In genomic region chr9:108783318-108784127, GRCh38 we compare ENCODE assay signal across 17 cellular contexts.
DNase-seq lines count a peak whose midpoint lies in the region; ATAC-seq and TF ChIP-seq lines count a peak whose summit lies in the region.
"Had no signal": no experiment of that assay in that cellular context is flagged by ENCODE, and none has a peak within 500 bp of the region (broad histone marks: within the 10 kb centered on the region; RNA-seq: fewer than 3 reads in every experiment).

No MANE protein-coding gene starts in this region.

- no peaks in the 10 kb centered on the region for H3K79me2 ChIP-seq in hepatocyte

- no peak overlapping the region for H3K4me2 ChIP-seq in hepatocyte

- H3K9me2 ChIP-seq in hepatocyte (replicated peaks; ENCODE audit: insufficient read depth) = no peaks in the 10 kb centered on the region

- H3K4me3 Mint-ChIP-seq in activated naive CD8-positive, alpha-beta T cell treated with anti-CD3 and anti-CD28 coated beads, Interleukin-2, amount 50 U/mL, for 24 hours = no peak overlapping the region
- H3K4me3 Mint-ChIP-seq: natural killer cell treated with Interleukin-12 subunit alpha and Interleukin-12 subunit beta and Interleukin-15 and Interleukin-18, amount 100 ng/mL, for 72 hours; stimulated activated naive CD8-positive, alpha-beta T cell treated with anti-CD3 and anti-CD28 coated beads, Interleukin-15, Interleukin-2, amounts not matched to agents 100 ng/mL and 50 ng/mL, for 24 hours had no signal

- no peak overlapping the region for H3K4me3 ChIP-seq in hepatocyte
- H3K4me3 ChIP-seq in ovary = no peak overlapping the region
- H3K4me3 ChIP-seq: lower lobe of right lung, SJSA1 had no signal

- no peaks in the 10 kb centered on the region for H3K9me3 ChIP-seq in hepatocyte (ENCODE audit: low read depth)
- peaks cover 0 to 2% of the 10 kb centered on the region in 2 donors for H3K9me3 ChIP-seq in ovary
- H3K9me3 ChIP-seq: lower lobe of right lung, SJSA1 had no signal

- TF ChIP-seq EP300 in ovary (IDR thresholded peaks at IDR 0.05) = no peak

- H3K4me1 Mint-ChIP-seq in activated naive CD8-positive, alpha-beta T cell treated with anti-CD3 and anti-CD28 coated beads, Interleukin-2, amount 50 U/mL, for 24 hours = no peaks in the 10 kb centered on the region

- WGBS in hepatocyte (ENCODE audit: low lambda C conversion rate, missing lambda C conversion rate) = 61% methylated on average over 17 of the region's 17 CpGs
- WGBS in ovary, 3 donors = 47 to 55% (median 51%) methylated on average over 17 of the region's 17 CpGs

- DNase-seq in Kasumi-1 (lab: John Stamatoyannopoulos, UW) = peak; percentile 36 to 50
- DNase-seq in hepatocyte (ENCODE audit: low spot score) = no peak
- no peak for DNase-seq in sciatic nerve (ENCODE audit: low spot score)
- DNase-seq in glomerular visceral epithelial cell (ENCODE audit: extremely low spot score) = no peak
- no peak for DNase-seq in ovary
- no peak for DNase-seq in activated naive CD8-positive, alpha-beta T cell treated with anti-CD3 and anti-CD28 coated beads, Interleukin-2, amount 50 U/mL, for 24 hours
- DNase-seq: activated gamma-delta T cell, lower lobe of right lung, NCI-H187, NCI-H510A treated with DMSO at 0.1 percent for 48 hours, OCI-M1, T-helper 9 cell had no signal

- H3K27ac Mint-ChIP-seq in activated naive CD8-positive, alpha-beta T cell treated with anti-CD3 and anti-CD28 coated beads, Interleukin-2, amount 50 U/mL, for 24 hours = no peak overlapping the region
- H3K27ac Mint-ChIP-seq: natural killer cell treated with Interleukin-12 subunit alpha and Interleukin-12 subunit beta and Interleukin-15 and Interleukin-18, amount 100 ng/mL, for 72 hours; stimulated activated naive CD8-positive, alpha-beta T cell treated with anti-CD3 and anti-CD28 coated beads, Interleukin-15, Interleukin-2, amounts not matched to agents 100 ng/mL and 50 ng/mL, for 24 hours had no signal

- H3K27me3 Mint-ChIP-seq in activated naive CD8-positive, alpha-beta T cell treated with anti-CD3 and anti-CD28 coated beads, Interleukin-2, amount 50 U/mL, for 24 hours = peaks cover 7% of the 10 kb centered on the region

- H4K20me1 ChIP-seq in hepatocyte (ENCODE audit: insufficient read depth, poor library complexity, severe bottlenecking) = no peaks in the 10 kb centered on the region

- H3K27ac ChIP-seq in angular gyrus (ENCODE audit: low read depth, low read length) (peak overlapping the region; percentile 32), hepatocyte (peak overlapping the region; percentile 21), ovary (no peak overlapping the region)
- H3K27ac ChIP-seq: lower lobe of right lung, SJSA1 had no signal

- no peaks in the 10 kb centered on the region for H3K27me3 ChIP-seq in hepatocyte
- no peaks in the 10 kb centered on the region for H3K27me3 ChIP-seq in ovary
- H3K27me3 ChIP-seq: SJSA1 had no signal

- intact Hi-C loops in sciatic nerve (cut with DNase I) = no loop called here
- intact Hi-C loops in ovary (cut with DNase I) = loop anchor here in 1 of 4 donors (10.0 kb wide), 1 partner anchor 1729 kb away; no protein-coding TSS in a partner anchor

- H3K4me1 ChIP-seq in hepatocyte (ENCODE audit: insufficient read depth) = peaks cover 18% of the 10 kb centered on the region
- no peaks in the 10 kb centered on the region for H3K4me1 ChIP-seq in ovary (ENCODE audit: insufficient read depth)
- H3K4me1 ChIP-seq: lower lobe of right lung had no signal

- no peaks in the 10 kb centered on the region for H3K9me3 Mint-ChIP-seq in activated naive CD8-positive, alpha-beta T cell treated with anti-CD3 and anti-CD28 coated beads, Interleukin-2, amount 50 U/mL, for 24 hours
- H3K9me3 Mint-ChIP-seq: natural killer cell treated with Interleukin-12 subunit alpha and Interleukin-12 subunit beta and Interleukin-15 and Interleukin-18, amount 100 ng/mL, for 72 hours; stimulated activated naive CD8-positive, alpha-beta T cell treated with anti-CD3 and anti-CD28 coated beads, Interleukin-15, Interleukin-2, amounts not matched to agents 100 ng/mL and 50 ng/mL, for 24 hours had no signal

- no peak for TF ChIP-seq POLR2A in ovary (IDR thresholded peaks at IDR 0.05)

- no peaks in the 10 kb centered on the region for H3K36me3 ChIP-seq in hepatocyte (replicated peaks; ENCODE audit: insufficient read depth, low read depth)
- H3K36me3 ChIP-seq in ovary = no peaks in the 10 kb centered on the region
- H3K36me3 ChIP-seq: lower lobe of right lung, SJSA1 had no signal

- H2AFZ ChIP-seq in hepatocyte = no peak overlapping the region

- no peak for TF ChIP-seq CTCF in hepatocyte (IDR thresholded peaks at IDR 0.05; ENCODE audit: poor library complexity)
- TF ChIP-seq CTCF in ovary (IDR thresholded peaks at IDR 0.05) = no peak

- ATAC-seq in sciatic nerve (peak; percentile 82), GM19395 (IDR thresholded peaks at IDR 0.05; ENCODE audit: unreplicated experiment) (no peak)
- no peak for ATAC-seq in activated naive CD8-positive, alpha-beta T cell treated with anti-CD3 and anti-CD28 coated beads, Interleukin-2, amount 50 U/mL, for 24 hours
- ATAC-seq: lower lobe of right lung; natural killer cell treated with Interleukin-12 subunit alpha and Interleukin-12 subunit beta and Interleukin-15 and Interleukin-18, amount 100 ng/mL, for 72 hours had no signal

- H3K36me3 Mint-ChIP-seq in activated naive CD8-positive, alpha-beta T cell treated with anti-CD3 and anti-CD28 coated beads, Interleukin-2, amount 50 U/mL, for 24 hours (ENCODE audit: low read depth) = no peaks in the 10 kb centered on the region
- H3K36me3 Mint-ChIP-seq: natural killer cell treated with Interleukin-12 subunit alpha and Interleukin-12 subunit beta and Interleukin-15 and Interleukin-18, amount 100 ng/mL, for 72 hours had no signal

Comparison
In these comparisons a context has a peak if more than half of its experiments do, and no peak if none do; other contexts are left out.
1. DNase-seq: peak in Kasumi-1 (2 of 2); none in hepatocyte (single experiment), sciatic nerve (single experiment), glomerular visceral epithelial cell (single experiment), ovary (0 of 5) and activated naive CD8-positive, alpha-beta T cell treated with anti-CD3 and anti-CD28 coated beads, Interleukin-2, amount 50 U/mL, for 24 hours (single experiment).
2. H3K27ac ChIP-seq: peak in angular gyrus (single experiment) and hepatocyte (single experiment); none in ovary (0 of 2).